ENCODE assay signal across 1 cellular context in genomic region chr2:9831670-9832069, GRCh38.
TF ChIP-seq lines count a peak whose summit lies in the region.

No MANE protein-coding gene starts in this region.

TF ChIP-seq in GM23338, 12 proteins besides CTCF, POLR2A, EP300 and RAD21:
- TF ChIP-seq ZNF462 (CRISPR knock-in tag; IDR thresholded peaks at IDR 0.05), result no peak
- no peak for TF ChIP-seq ZNF331 (CRISPR knock-in tag; IDR thresholded peaks at IDR 0.05; ENCODE audit: low read depth)
- no peak for TF ChIP-seq ETS1 (IDR thresholded peaks at IDR 0.05)
